In the genomic region with DNA sequence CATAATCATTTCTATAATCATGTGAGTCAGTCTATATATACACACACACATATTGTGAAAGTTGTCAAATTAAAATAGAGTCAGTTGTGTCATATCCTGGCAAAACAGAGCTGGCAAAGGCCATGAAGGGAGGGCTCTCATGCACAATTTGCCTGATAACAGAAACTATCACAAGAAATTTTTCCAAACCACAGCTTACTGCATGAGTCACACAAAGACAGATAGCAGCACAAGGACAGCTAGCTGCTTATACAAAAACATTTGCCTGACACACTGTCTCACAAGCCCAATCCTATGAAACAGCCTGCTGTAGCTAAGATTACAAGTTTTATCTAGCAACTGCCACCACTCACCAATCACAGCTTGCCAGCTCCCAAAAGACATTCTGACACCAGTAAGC, we compare ENCODE assay signal across 10 cellular contexts.
A peak's percentile ranks its signal among the peaks of the same experiment; 100 is the strongest.
DNase-seq lines count a peak whose midpoint lies in the region; ATAC-seq and TF ChIP-seq lines count a peak whose summit lies in the region.
"Had no signal": no experiment of that assay in that cellular context is flagged by ENCODE, and none has a peak within 500 bp of the region (broad histone marks: within the 10 kb centered on the region; RNA-seq: fewer than 3 reads in every experiment).

No MANE protein-coding gene starts in this region.

- no peak overlapping the region for H3K27ac ChIP-seq in neural progenitor cell

- no peaks in the 10 kb centered on the region for H3K9me3 ChIP-seq in neural progenitor cell (ENCODE audit: low read depth)

- no peak overlapping the region for H3K4me3 ChIP-seq in neural progenitor cell

- no peaks in the 10 kb centered on the region for H3F3A ChIP-seq in neural progenitor cell (ENCODE audit: low read depth)

- ATAC-seq in GM21825 (IDR thresholded peaks at IDR 0.05; ENCODE audit: unreplicated experiment) (no peak), GM18511 (IDR thresholded peaks at IDR 0.05; ENCODE audit: unreplicated experiment) (no peak)
- ATAC-seq: WTC11 had no signal

- H3K27me3 Mint-ChIP-seq in neural progenitor cell (ENCODE audit: insufficient read depth, low read depth), result no peaks in the 10 kb centered on the region

- H3K27me3 ChIP-seq in neural progenitor cell, result no peaks in the 10 kb centered on the region

- no peak overlapping the region for H3K27ac Mint-ChIP-seq in neural progenitor cell
- H3K27ac Mint-ChIP-seq: WTC11 had no signal

- in situ Hi-C loops in SK-MEL-5 (cut with HindIII; ENCODE audit: low pct_unique_long_range_greater_than_20kb, low sequenced_read_pairs), result no loop called here

- no peaks in the 10 kb centered on the region for H3K36me3 ChIP-seq in neural progenitor cell

- no peaks in the 10 kb centered on the region for H4K20me1 ChIP-seq in neural progenitor cell (ENCODE audit: low read depth)

- DNase-seq in HS-27A (ENCODE audit: low read depth) (peak; percentile 7), SK-MEL-5 (ENCODE audit: low read depth, low spot score) (peak; percentile 51), erythroblast (lab: John Stamatoyannopoulos, UW) (peak; percentile 3 to 57), neural progenitor cell (ENCODE audit: low spot score) (peak; percentile 24), cerebellar cortex (ENCODE audit: low spot score) (no peak)
- DNase-seq: activated naive CD4-positive, alpha-beta T cell treated with Interleukin-2 at 50 U/mL for 16 hours; stimulated activated naive CD4-positive, alpha-beta T cell treated with Interleukin-2 at 50 U/mL for 16 hours had no signal

- H3K9ac ChIP-seq in neural progenitor cell, result no peak overlapping the region

- H3K4me1 Mint-ChIP-seq in neural progenitor cell, result no peaks in the 10 kb centered on the region

- no peak overlapping the region for H3K4me2 ChIP-seq in neural progenitor cell

- H3K4me3 Mint-ChIP-seq in neural progenitor cell, result no peak overlapping the region
- H3K4me3 Mint-ChIP-seq: WTC11 had no signal

- no peaks in the 10 kb centered on the region for H3K79me2 ChIP-seq in neural progenitor cell (ENCODE audit: low read depth)

- no peak for TF ChIP-seq POLR2A in erythroblast (IDR thresholded peaks at IDR 0.05; ENCODE audit: low read length)

- no peak overlapping the region for H2AFZ ChIP-seq in neural progenitor cell (replicated peaks)

- H3K36me3 Mint-ChIP-seq in neural progenitor cell, result no peaks in the 10 kb centered on the region
- H3K36me3 Mint-ChIP-seq: WTC11 had no signal

- no peaks in the 10 kb centered on the region for H3K4me1 ChIP-seq in neural progenitor cell

- no peak for TF ChIP-seq CTCF in neural progenitor cell (IDR thresholded peaks at IDR 0.05)

- no peaks in the 10 kb centered on the region for H3K9me3 Mint-ChIP-seq in neural progenitor cell
- H3K9me3 Mint-ChIP-seq: WTC11 had no signal
